Comparison of ENCODE assay signal across 10 cellular contexts in the genomic region with DNA sequence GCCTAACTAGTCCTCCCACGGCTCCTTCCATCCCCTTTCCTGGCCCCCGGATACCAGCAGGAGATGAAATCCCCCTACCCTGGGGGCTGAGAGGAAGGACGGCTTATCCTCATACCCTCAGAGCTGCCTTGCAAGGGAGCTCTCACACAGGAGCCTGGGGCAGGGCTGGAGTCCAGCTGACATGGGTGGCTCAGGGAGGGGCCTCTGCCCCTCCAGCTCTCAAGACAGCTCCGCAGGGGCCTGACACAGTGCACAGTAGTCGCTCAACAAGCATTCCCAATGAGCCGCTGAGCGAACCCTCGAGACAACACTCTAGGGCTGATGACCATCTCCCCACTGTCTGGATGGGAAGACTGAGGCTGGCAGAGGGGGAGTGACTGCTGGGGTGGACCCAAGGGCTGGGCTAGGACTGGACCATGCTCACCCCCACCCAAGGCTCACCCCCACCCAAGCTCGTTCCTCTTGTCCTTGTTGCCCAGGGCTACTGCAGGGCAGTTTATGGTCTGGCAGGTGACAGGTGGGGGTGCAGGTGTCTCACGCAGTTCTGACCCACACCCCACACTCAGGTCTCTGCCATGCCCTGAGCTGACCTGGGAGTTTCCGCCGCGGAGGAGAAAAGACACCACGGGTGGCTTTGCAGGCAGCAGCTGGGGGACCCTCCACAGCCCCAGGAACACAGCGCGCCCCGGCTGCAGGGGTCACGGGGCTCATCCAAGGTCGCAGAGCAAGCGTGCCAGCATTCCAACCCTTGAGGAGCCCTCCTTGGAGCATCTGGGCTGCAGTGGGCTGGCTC. TPM values are rescaled to one million over a fixed set of nuclear protein-coding genes. Genes with fewer than 3 reads are reported as not detected.
DNase-seq lines count a peak whose midpoint lies in the region; ATAC-seq, FAIRE-seq and TF ChIP-seq lines count a peak whose summit lies in the region.
"Had no signal": no experiment of that assay in that cellular context is flagged by ENCODE, and none has a peak within 500 bp of the region (broad histone marks: within the 10 kb centered on the region; RNA-seq: fewer than 3 reads in every experiment).

No MANE protein-coding gene starts in this region.

- TF ChIP-seq POLR2A in GM12891 (IDR thresholded peaks at IDR 0.05; ENCODE audit: low read depth, low read length), result no peak

- peak overlapping the region; percentile 85 for H3K4me3 Mint-ChIP-seq in activated B cell treated with CpG ODN at 0.5 μM for 24 hours

- ATAC-seq in activated B cell treated with CpG ODN at 0.5 μM for 24 hours (ENCODE audit: low read depth), result no peak

- peaks cover 2% of the 10 kb centered on the region for H3K36me3 Mint-ChIP-seq in activated B cell treated with CpG ODN at 0.5 μM for 24 hours (ENCODE audit: low read depth)

- FAIRE-seq in GM12891 (lab: Jason Lieb, UNC), result peak; percentile 43
- FAIRE-seq: HTR-8/SVneo had no signal

- H3K36me3 ChIP-seq in skeletal muscle tissue (ENCODE audit: control insufficient read depth in 3 of 3, insufficient read depth in 3 of 3, low read length in 3 of 3), result no peaks in the 10 kb centered on the region

- CTCF ChIA-PET in activated B cell treated with CpG ODN at 0.5 μM for 24 hours (lab: Charles Lee), result no interaction called here

- intact Hi-C loops in activated B cell treated with CpG ODN at 0.5 μM for 24 hours (cut with micrococcal nuclease) (loop anchor here (10.0 kb wide), 1 partner anchor 508 kb away; the partner anchor contains the start of gene MFSD12), posterior vena cava (cut with DNase I) (no loop called here)

- H3K9ac ChIP-seq in skeletal muscle tissue (ENCODE audit: low read depth in 1 of 3, low read length in 3 of 3), result peak overlapping the region; percentile 57 to 85 (median 71)

- H3K9me3 Mint-ChIP-seq in activated B cell treated with CpG ODN at 0.5 μM for 24 hours, result no peaks in the 10 kb centered on the region

- H3K27ac ChIP-seq in skeletal muscle tissue (ENCODE audit: low read depth, low read length), result peak overlapping the region; percentile 97

- peaks cover 61 to 67% (median 64%) of the 10 kb centered on the region in 3 donors for H3K4me1 ChIP-seq in skeletal muscle tissue (ENCODE audit: control insufficient read depth in 3 of 3, insufficient read depth in 3 of 3, low read length in 3 of 3)

- no peaks in the 10 kb centered on the region for H3K9me3 ChIP-seq in skeletal muscle tissue (ENCODE audit: control insufficient read depth in 3 of 3, low read length in 3 of 3)

- no peaks in the 10 kb centered on the region for H3K27me3 Mint-ChIP-seq in activated B cell treated with CpG ODN at 0.5 μM for 24 hours

- H3K4me1 Mint-ChIP-seq in activated B cell treated with CpG ODN at 0.5 μM for 24 hours, result peaks cover 46% of the 10 kb centered on the region

- H3K4me3 ChIP-seq in fibroblast of the aortic adventitia (ENCODE audit: low read depth, low read length) (peak overlapping the region; percentile 77), skeletal muscle tissue (ENCODE audit: low read length in 3 of 3) (peak overlapping the region; percentile 59 to 76 (median 75))

- DNase-seq in GM12891 (ENCODE audit: insufficient read length, low spot score) (no peak), activated B cell treated with CpG ODN at 0.5 μM for 24 hours (no peak), fibroblast of the aortic adventitia (ENCODE audit: low read depth) (no peak), glomerular visceral epithelial cell (ENCODE audit: extremely low spot score) (no peak), posterior vena cava (ENCODE audit: low spot score) (no peak), NOMO-1 (lab: John Stamatoyannopoulos, UW; ENCODE audit: unreplicated experiment in 2 of 2) (no peak)
- no peak for DNase-seq in activated CD8-positive, alpha-beta memory T cell treated with anti-CD3 and anti-CD28 coated beads, Interleukin-2, amount 50 U/mL, for 4 hours
- DNase-seq: hypothalamus had no signal

- TF ChIP-seq CTCF in activated B cell treated with CpG ODN at 0.5 μM for 24 hours (IDR thresholded peaks at IDR 0.05) (no peak), fibroblast of the aortic adventitia (IDR thresholded peaks at IDR 0.05; ENCODE audit: insufficient read depth, low read length) (no peak)

- POLR2A ChIA-PET in activated B cell treated with CpG ODN at 0.5 μM for 24 hours (lab: Charles Lee), result interaction anchor here (0.6 to 4.5 kb wide), 3 partner anchors 15 to 75 kb away, joined by 3 to 21 read pairs (median 4); no protein-coding TSS in a partner anchor

- H3K27me3 ChIP-seq in skeletal muscle tissue (ENCODE audit: control insufficient read depth in 3 of 3, insufficient read depth in 3 of 3, low read length in 3 of 3), result no peaks in the 10 kb centered on the region

- peak overlapping the region; percentile 76 for H3K27ac Mint-ChIP-seq in activated B cell treated with CpG ODN at 0.5 μM for 24 hours

TF ChIP-seq in GM12891, 5 proteins besides CTCF, POLR2A, EP300 and RAD21:
- no peak for TF ChIP-seq POLR2AphosphoS5 (IDR thresholded peaks at IDR 0.05; ENCODE audit: low read depth, low read length)
- TF ChIP-seq POU2F2 (IDR thresholded peaks at IDR 0.05; ENCODE audit: low read depth, low read length), result no peak
- no peak for TF ChIP-seq PAX5 (IDR thresholded peaks at IDR 0.05; ENCODE audit: insufficient read depth, low read length, severe bottlenecking)
- no peak for TF ChIP-seq SPI1 (IDR thresholded peaks at IDR 0.05; ENCODE audit: low read depth, low read length)
- no peak for TF ChIP-seq TAF1 (IDR thresholded peaks at IDR 0.05; ENCODE audit: low read depth, low read length)

RNA-seq across cellular contexts. Expression of gene ZBTB7A, which starts 3.9 kb away (rescaled TPM):
- 7.3 TPM for polyA plus RNA-seq in GM12891 (2012; ENCODE audit: low read depth, missing spikeins)
- 44.5 and 49.2 TPM in 2 replicates for total RNA-seq in activated B cell treated with CpG ODN at 0.5 μM for 24 hours
- total RNA-seq in fibroblast of the aortic adventitia (ENCODE audit: low replicate concordance), result 23.5 and 31.6 TPM in 2 replicates
- 4.2 TPM for total RNA-seq in skeletal muscle tissue
- total RNA-seq in posterior vena cava, result 10 to 100 TPM; 41.8 to 50.6 TPM

RNA-seq across cellular contexts. Expression of gene PIAS4, which starts 55.2 kb away (rescaled TPM):
- polyA plus RNA-seq in GM12891 (2012; ENCODE audit: low read depth, missing spikeins), result 14.1 TPM
- 36.4 and 37.2 TPM in 2 replicates for total RNA-seq in activated B cell treated with CpG ODN at 0.5 μM for 24 hours
- 21.5 and 23.8 TPM in 2 replicates for total RNA-seq in fibroblast of the aortic adventitia (ENCODE audit: low replicate concordance)
- 19.3 TPM for total RNA-seq in skeletal muscle tissue
- 10 to 100 TPM; 14.4 to 16.1 TPM for total RNA-seq in posterior vena cava
